In the genomic region with DNA sequence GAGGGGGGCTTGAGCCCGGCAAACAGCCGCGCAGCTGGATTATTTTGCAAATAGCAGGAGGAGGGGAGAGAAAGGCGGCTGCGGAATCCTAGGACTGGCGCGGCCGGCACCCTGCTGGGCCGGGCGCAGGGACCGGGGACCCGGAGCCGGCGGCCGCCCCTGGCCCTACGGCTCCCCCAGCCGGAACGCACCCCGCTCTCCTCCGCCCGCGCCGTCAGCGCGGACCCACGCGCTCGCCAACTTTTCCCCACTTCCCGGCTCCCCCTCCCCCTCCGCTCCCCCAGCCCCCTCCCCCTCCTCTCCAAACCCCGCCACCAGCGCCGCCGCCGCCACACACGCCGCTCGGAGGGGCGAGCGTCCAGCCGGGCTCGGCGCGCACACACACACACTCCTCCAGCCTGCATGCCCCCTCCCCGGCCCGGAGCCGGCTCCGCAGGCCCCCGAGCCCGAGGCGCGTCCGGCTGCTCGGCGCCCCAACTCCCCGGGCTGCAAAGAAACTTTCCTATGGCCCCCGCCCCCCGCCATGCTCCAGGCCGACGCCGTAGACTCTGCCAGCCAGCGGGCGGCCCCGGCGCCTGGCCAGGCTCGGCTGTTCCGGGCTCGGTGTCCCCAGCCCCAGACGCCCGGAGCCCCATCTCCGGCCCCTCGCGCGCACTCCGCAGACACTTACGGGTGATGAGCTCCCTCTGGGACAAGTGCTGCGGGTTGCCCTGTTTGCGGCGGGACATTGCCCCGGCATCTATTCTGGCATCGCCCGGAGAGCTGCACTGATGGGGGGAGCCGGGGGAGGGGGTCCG, we compare ENCODE assay signal across 8 cellular contexts. TPM values are rescaled to one million over a fixed set of nuclear protein-coding genes. Genes with fewer than 3 reads are reported as not detected.
DNase-seq lines count a peak whose midpoint lies in the region; ATAC-seq, FAIRE-seq and TF ChIP-seq lines count a peak whose summit lies in the region.

No MANE protein-coding gene starts in this region.

- no peak for TF ChIP-seq RAD21 in HepG2 (CRISPR knock-in tag; IDR thresholded peaks at IDR 0.05)

- peak overlapping the region in 2 of 3 experiments; percentile 24 to 28; a peak in 3 of 6 replicates for H3K4me3 ChIP-seq in HepG2 (replicated peaks in 1 of 3; ENCODE audit: insufficient read depth in 1 of 3, low read depth in 2 of 3, low read length in 3 of 3)
- peak overlapping the region in 1 of 3 donors; percentile 49 for H3K4me3 ChIP-seq in right lobe of liver
- peak overlapping the region; percentile 68 for H3K4me3 ChIP-seq in iPS-18c (ENCODE audit: insufficient read depth, low read depth, low read length)
- H3K4me3 ChIP-seq in testis = peak overlapping the region; percentile 34 to 40

- CTCF ChIA-PET in HepG2 (lab: Yijun Ruan, JAX; ENCODE audit: low intra/inter-chr PET ratio, low total read pairs) = no interaction called here
- CTCF ChIA-PET in activated CD8-positive, alpha-beta T cell treated with anti-CD3 and anti-CD28 coated beads, Interleukin-2, amount 10 ng/mL, durations not matched to agents 7 days and 5 days (lab: Charles Lee) = interaction anchor here (1.0 to 13.9 kb wide), 7 partner anchors 9 to 1132 kb away, joined by 3 to 373 read pairs (median 6); no protein-coding TSS in a partner anchor

- H3K4me2 ChIP-seq in HepG2 (ENCODE audit: low read depth, low read length) = peak overlapping the region; percentile 23; the same call in 1 of the 2 replicates

- ATAC-seq in HepG2 (no peak), right lobe of liver (no peak)
- no peak for ATAC-seq in activated CD8-positive, alpha-beta T cell treated with anti-CD3 and anti-CD28 coated beads, Interleukin-2, amount 10 ng/mL, durations not matched to agents 7 days and 5 days

- no peaks in the 10 kb centered on the region for H4K20me1 ChIP-seq in HepG2 (ENCODE audit: insufficient read depth, low read length)

- H3K9me3 Mint-ChIP-seq in activated CD8-positive, alpha-beta T cell treated with anti-CD3 and anti-CD28 coated beads, Interleukin-2, amount 10 ng/mL, durations not matched to agents 7 days and 5 days (ENCODE audit: insufficient read depth) = no peaks in the 10 kb centered on the region

- peaks cover 46% of the 10 kb centered on the region for H3K36me3 Mint-ChIP-seq in activated CD8-positive, alpha-beta T cell treated with anti-CD3 and anti-CD28 coated beads, Interleukin-2, amount 10 ng/mL, durations not matched to agents 7 days and 5 days (ENCODE audit: low read depth)

- POLR2A ChIA-PET in HepG2 (lab: Yijun Ruan, JAX) = no interaction called here
- POLR2A ChIA-PET in activated CD8-positive, alpha-beta T cell treated with anti-CD3 and anti-CD28 coated beads, Interleukin-2, amount 10 ng/mL, durations not matched to agents 7 days and 5 days (lab: Charles Lee) = interaction anchor here (0.5 to 20.3 kb wide), 15 partner anchors 9 to 1546 kb away, joined by 3 to 767 read pairs (median 8); no protein-coding TSS in a partner anchor

- TF ChIP-seq CTCF in HepG2 (CRISPR knock-in tag; IDR thresholded peaks at IDR 0.05) (no peak), right lobe of liver (IDR thresholded peaks at IDR 0.05) (no peak), testis (IDR thresholded peaks at IDR 0.05) (no peak)

- no peaks in the 10 kb centered on the region for H3K9me3 ChIP-seq in HepG2 (ENCODE audit: low read length)
- no peaks in the 10 kb centered on the region for H3K9me3 ChIP-seq in right lobe of liver
- H3K9me3 ChIP-seq in iPS-18c (ENCODE audit: control insufficient read depth, insufficient read depth, low read length) = peaks cover 3% of the 10 kb centered on the region
- no peaks in the 10 kb centered on the region for H3K9me3 ChIP-seq in testis

- 13% methylated on average over 50 of the region's 84 CpGs for WGBS in HepG2 (ENCODE audit: low lambda C conversion rate)
- WGBS in right lobe of liver (ENCODE audit: insufficient coverage, low coverage, low lambda C conversion rate, missing lambda C conversion rate) = under 1% methylated on average over 48 of the region's 84 CpGs
- WGBS in testis, 2 donors = 2% methylated on average over 23 to 68 of the region's 84 CpGs

- no TSS peak for BruUV-seq in HepG2 (replicated peaks; lab: Mats Ljungman, UMichigan)

- intact Hi-C loops in HepG2 (cut with micrococcal nuclease; ENCODE audit: unreplicated experiment) = loop anchor here (5.0 kb wide), 1 partner anchor 47 kb away; no protein-coding TSS in a partner anchor
- intact Hi-C loops in right lobe of liver (cut with DNase I) = no loop called here
- intact Hi-C loops in testis (cut with DNase I; ENCODE audit: low total_unique reads) = no loop called here

- H3K79me2 ChIP-seq in HepG2 (ENCODE audit: insufficient read depth, low read length) = no peaks in the 10 kb centered on the region

- H3K27me3 ChIP-seq in HepG2 (ENCODE audit: control insufficient read depth in 1 of 2, insufficient read depth in 2 of 2, low read length in 2 of 2) = peaks cover 8 to 43% of the 10 kb centered on the region in 2 experiments; a peak in 4 of 5 replicates
- peaks cover 7 to 45% of the 10 kb centered on the region in 2 donors for H3K27me3 ChIP-seq in right lobe of liver
- no peaks in the 10 kb centered on the region for H3K27me3 ChIP-seq in testis

- H3K4me1 ChIP-seq in HepG2 (ENCODE audit: insufficient read depth, low read length) (peaks cover 36% of the 10 kb centered on the region), right lobe of liver (peaks cover 0 to 35% (median 7%) of the 10 kb centered on the region in 4 donors), testis (peaks cover 14% of the 10 kb centered on the region)

- no peaks in the 10 kb centered on the region for H3K36me3 ChIP-seq in HepG2 (replicated peaks in 1 of 2; ENCODE audit: control insufficient read depth in 1 of 2, insufficient read depth in 2 of 2, low read length in 2 of 2)
- no peaks in the 10 kb centered on the region for H3K36me3 ChIP-seq in right lobe of liver
- H3K36me3 ChIP-seq in testis (ENCODE audit: low read depth, missing control alignments) = no peaks in the 10 kb centered on the region

- H3K9ac ChIP-seq in HepG2 (ENCODE audit: insufficient read depth, low read depth, low read length) = no peak overlapping the region

- H3K27ac ChIP-seq in HepG2 (ENCODE audit: extremely low read length, insufficient read depth, low read length) (no peak overlapping the region), right lobe of liver (no peak overlapping the region), testis (peak overlapping the region; percentile 12 to 30)

- H3K27me3 Mint-ChIP-seq in activated CD8-positive, alpha-beta T cell treated with anti-CD3 and anti-CD28 coated beads, Interleukin-2, amount 10 ng/mL, durations not matched to agents 7 days and 5 days (ENCODE audit: low read depth) = peaks cover 7% of the 10 kb centered on the region

- H2AFZ ChIP-seq in HepG2 (ENCODE audit: low read length) = no peak overlapping the region

- H3K4me3 Mint-ChIP-seq in activated CD8-positive, alpha-beta T cell treated with anti-CD3 and anti-CD28 coated beads, Interleukin-2, amount 10 ng/mL, durations not matched to agents 7 days and 5 days = peak overlapping the region; percentile 88

- no peak for DNase-seq in HepG2 (ENCODE audit: low spot score)
- DNase-seq in right lobe of liver = no peak
- peak; percentile 44 for DNase-seq in activated CD8-positive, alpha-beta T cell treated with anti-CD3 and anti-CD28 coated beads, Interleukin-2, amount 10 ng/mL, durations not matched to agents 7 days and 5 days
- DNase-seq in testis = no peak
- no peak for DNase-seq in glomerular visceral epithelial cell (ENCODE audit: extremely low spot score)
- no peak for DNase-seq in effector CD8-positive, alpha-beta T cell (lab: John Stamatoyannopoulos, UW)
- no peak for DNase-seq in HPDE6-E6E7 (ENCODE audit: extremely low spot score)

- peak overlapping the region; percentile 98 for H3K27ac Mint-ChIP-seq in activated CD8-positive, alpha-beta T cell treated with anti-CD3 and anti-CD28 coated beads, Interleukin-2, amount 10 ng/mL, durations not matched to agents 7 days and 5 days

- in situ Hi-C loops in HepG2 (cut with HindIII; ENCODE audit: extremely low pct_ligation_motif_present, low pct_unique_long_range_greater_than_20kb) = loop anchor here (25.0 kb wide), 2 partner anchors 1133 to 1283 kb away; no protein-coding TSS in a partner anchor

- FAIRE-seq in HepG2 (lab: Jason Lieb, UNC) = no peak

- TF ChIP-seq EP300 in HepG2 (IDR thresholded peaks at IDR 0.05; ENCODE audit: low read depth in 2 of 2, low read length in 2 of 2) = no peak
- TF ChIP-seq EP300 in HepG2 (CRISPR knock-in tag; IDR thresholded peaks at IDR 0.05; ENCODE audit: borderline replicate concordance) = no peak

- no peak for TF ChIP-seq POLR2A in HepG2 (IDR thresholded peaks at IDR 0.05; ENCODE audit: insufficient read depth in 1 of 2, low read depth in 2 of 2, low read length in 2 of 2)
- no peak for TF ChIP-seq POLR2A in right lobe of liver (IDR thresholded peaks at IDR 0.05)
- TF ChIP-seq POLR2A in testis (IDR thresholded peaks at IDR 0.05) = no peak

- H3K4me1 Mint-ChIP-seq in activated CD8-positive, alpha-beta T cell treated with anti-CD3 and anti-CD28 coated beads, Interleukin-2, amount 10 ng/mL, durations not matched to agents 7 days and 5 days (ENCODE audit: low read depth) = peaks cover 35% of the 10 kb centered on the region

RNA-seq across cellular contexts. Expression of a gene that starts 1.3 kb away (rescaled TPM):
- total RNA-seq in HepG2 (2016; rRNA removed; fragmentation: Illumina TruSeq; extraction: Trizol) (not detected in 2 replicates), right lobe of liver (under 1 TPM; 0.04 to 0.61 (median 0.24) TPM), testis (1 to 10 TPM; 4.4 to 4.7 TPM)
- not detected in 2 replicates for total RNA-seq in HepG2 (2016; cell fraction: cytosol; rRNA removed; fragmentation: Illumina TruSeq; extraction: Trizol; ENCODE audit: low read depth)
- total RNA-seq in HepG2 (2016; cell fraction: insoluble cytoplasmic fraction; rRNA removed; fragmentation: Illumina TruSeq; extraction: Trizol) = not detected in 2 replicates
- not detected in 2 replicates for total RNA-seq in HepG2 (2016; cell fraction: membrane; rRNA removed; fragmentation: Illumina TruSeq; extraction: Trizol)
- not detected in 2 replicates for total RNA-seq in HepG2 (2016; cell fraction: nucleus; rRNA removed; fragmentation: Illumina TruSeq; extraction: Trizol)
- polyA plus RNA-seq in HepG2 (2011; rRNA removed) (not detected in 2 replicates), testis (ENCODE audit: insufficient read depth, low read depth, low replicate concordance) (0.96 TPM)
- not detected in 2 replicates for polyA plus RNA-seq in HepG2 (2011; cell fraction: cytosol; rRNA removed)
- 0.02 and 0.03 TPM in 2 replicates for polyA plus RNA-seq in HepG2 (2011; cell fraction: nucleus; rRNA removed)
- not detected in 2 replicates for polyA plus RNA-seq in HepG2 (2012)
- not detected in 2 replicates for polyA plus RNA-seq in HepG2 (2016; cell fraction: cytosol; fragmentation: Illumina TruSeq; extraction: Trizol; ENCODE audit: low read depth)
- polyA plus RNA-seq in HepG2 (2016; cell fraction: insoluble cytoplasmic fraction; fragmentation: Illumina TruSeq; extraction: Trizol; ENCODE audit: low read depth) = not detected in 2 replicates
- polyA plus RNA-seq in HepG2 (2016; cell fraction: membrane; fragmentation: Illumina TruSeq; extraction: Trizol; ENCODE audit: low read depth) = not detected in 2 replicates
- not detected in 2 replicates for polyA plus RNA-seq in HepG2 (2016; cell fraction: nucleus; fragmentation: Illumina TruSeq; extraction: Trizol; ENCODE audit: insufficient read depth, low read depth)
- polyA minus RNA-seq in HepG2 (2011; rRNA and poly(A)+ RNA removed; ENCODE audit: low replicate concordance) = not detected in 2 replicates
- polyA minus RNA-seq in HepG2 (2011; cell fraction: cytosol; rRNA and poly(A)+ RNA removed) = not detected in 2 replicates
- polyA minus RNA-seq in HepG2 (2011; cell fraction: nucleus; rRNA and poly(A)+ RNA removed) = under 0.01 TPM in 1 of 2 replicates, not detected in the other
- total RNA-seq in activated CD8-positive, alpha-beta T cell treated with anti-CD3 and anti-CD28 coated beads, Interleukin-2, amount 10 ng/mL, durations not matched to agents 7 days and 5 days = 10 to 100 TPM; 68.6 to 70.6 TPM

Comparison
In these comparisons a context has a peak if more than half of its experiments do, and no peak if none do; other contexts are left out.
1. H3K27ac ChIP-seq: peak in testis (2 of 2); none in HepG2 (single experiment) and right lobe of liver (0 of 3).
2. RNA of a gene that starts 1.3 kb away (total RNA-seq): 68.6 to 70.6 TPM in activated CD8-positive, alpha-beta T cell treated with anti-CD3 and anti-CD28 coated beads, Interleukin-2, amount 10 ng/mL, durations not matched to agents 7 days and 5 days; 4.4 to 4.7 TPM in testis, 0.04 to 0.61 TPM in right lobe of liver and not detected in HepG2; every median in the first group is over 10 times any median in the second.